In genomic region chr18:3524706-3525105, GRCh38 we compare ENCODE assay signal across 25 cellular contexts.
A peak's percentile ranks its signal among the peaks of the same experiment; 100 is the strongest.
DNase-seq lines count a peak whose midpoint lies in the region; ATAC-seq and TF ChIP-seq lines count a peak whose summit lies in the region.
"Had no signal": no experiment of that assay in that cellular context is flagged by ENCODE, and none has a peak within 500 bp of the region (broad histone marks: within the 10 kb centered on the region; RNA-seq: fewer than 3 reads in every experiment).

No MANE protein-coding gene starts in this region.

- DNase-seq in Ammon's horn (ENCODE audit: low spot score): peak; percentile 67
- peak; percentile 92 for DNase-seq in SK-MEL-5 (ENCODE audit: low read depth, low spot score)
- peak; percentile 79 for DNase-seq in globus pallidus (ENCODE audit: low spot score)
- no peak for DNase-seq in sciatic nerve (ENCODE audit: low spot score)
- DNase-seq in activated effector memory CD4-positive, alpha-beta T cell treated with Interleukin-2 at 50 U/mL for 16 hours: no peak
- no peak for DNase-seq in NCI-H1417 treated with DMSO at 0.1 percent for 48 hours (lab: John Stamatoyannopoulos, UW)
- DNase-seq in dorsolateral prefrontal cortex: no peak
- no peak for DNase-seq in LoVo (ENCODE audit: low spot score)
- DNase-seq: activated CD8-positive, alpha-beta T cell treated with anti-CD3 and anti-CD28 coated beads, Interleukin-2, amount 10 ng/mL, durations not matched to agents 7 days and 5 days; activated T-cell treated with anti-CD3 and anti-CD28 coated beads for 4 hours; BE2C; CD8-positive, alpha-beta memory T cell; GM23248; heart left ventricle; HFFc6; MG63; NCI-H2081 treated with DMSO at 0.1 percent for 48 hours; NCI-H774; pancreas; right cardiac atrium; stimulated activated CD4-positive, alpha-beta T cell treated with anti-CD3 and anti-CD28 coated beads, Interleukin-4, amount 100 ng/mL, for 4 hours; T-helper 2 cell; testis had no signal

- peak overlapping the region in 14 of 59 donors; percentile 4 to 93 (median 73) for H3K27ac ChIP-seq in dorsolateral prefrontal cortex
- H3K27ac ChIP-seq: GM23248, heart left ventricle, pancreas had no signal

- peak overlapping the region in 4 of 59 donors; percentile 21 to 37 (median 28) for H3K4me3 ChIP-seq in dorsolateral prefrontal cortex
- H3K4me3 ChIP-seq: GM23248, heart left ventricle, lung, MG63, pancreas, testis had no signal

- in situ Hi-C loops in SK-MEL-5 (cut with HindIII; ENCODE audit: low pct_unique_long_range_greater_than_20kb, low sequenced_read_pairs): no loop called here

- intact Hi-C loops in sciatic nerve (cut with DNase I): no loop called here
- intact Hi-C loops in dorsolateral prefrontal cortex (cut with DNase I): loop anchor here (5.0 to 10.0 kb wide), 5 partner anchors 62 to 240 kb away; partner anchors contain the start of gene TGIF1 (in 1 of the 2)

- ATAC-seq in sciatic nerve: peak; percentile 50
- ATAC-seq: activated CD8-positive, alpha-beta T cell treated with anti-CD3 and anti-CD28 coated beads, Interleukin-2, amount 10 ng/mL, durations not matched to agents 7 days and 5 days; heart left ventricle; pancreas; right cardiac atrium; stimulated activated memory B cell treated with anti-CD40 and anti-IgM and Interleukin-4, amounts not matched to agents 10 μg/mL and 1 μg/mL and 100 μg/mL, for 72 hours had no signal

- TF ChIP-seq CTCF in dorsolateral prefrontal cortex (IDR thresholded peaks at IDR 0.05 in 54 of 56, conservative IDR thresholded peaks at IDR 0.05 in 2 of 56; ENCODE audit: low read depth in 1 of 56, partially characterized antibody in 56 of 56): peak in 3 of 56 donors; percentile 24 to 30 (median 25)

- H3K27me3 ChIP-seq in dorsolateral prefrontal cortex: no peaks in the 10 kb centered on the region
- H3K27me3 ChIP-seq: BE2C, heart left ventricle, MG63, pancreas, testis had no signal

Comparison
In these comparisons a context has a peak if more than half of its experiments do, and no peak if none do; other contexts are left out.
1. DNase-seq: peak in Ammon's horn (single experiment), SK-MEL-5 (single experiment) and globus pallidus (single experiment); none in sciatic nerve (single experiment), activated effector memory CD4-positive, alpha-beta T cell treated with Interleukin-2 at 50 U/mL for 16 hours (single experiment), NCI-H1417 treated with DMSO at 0.1 percent for 48 hours (single experiment), dorsolateral prefrontal cortex (0 of 10) and LoVo (single experiment).